In the genomic region with DNA sequence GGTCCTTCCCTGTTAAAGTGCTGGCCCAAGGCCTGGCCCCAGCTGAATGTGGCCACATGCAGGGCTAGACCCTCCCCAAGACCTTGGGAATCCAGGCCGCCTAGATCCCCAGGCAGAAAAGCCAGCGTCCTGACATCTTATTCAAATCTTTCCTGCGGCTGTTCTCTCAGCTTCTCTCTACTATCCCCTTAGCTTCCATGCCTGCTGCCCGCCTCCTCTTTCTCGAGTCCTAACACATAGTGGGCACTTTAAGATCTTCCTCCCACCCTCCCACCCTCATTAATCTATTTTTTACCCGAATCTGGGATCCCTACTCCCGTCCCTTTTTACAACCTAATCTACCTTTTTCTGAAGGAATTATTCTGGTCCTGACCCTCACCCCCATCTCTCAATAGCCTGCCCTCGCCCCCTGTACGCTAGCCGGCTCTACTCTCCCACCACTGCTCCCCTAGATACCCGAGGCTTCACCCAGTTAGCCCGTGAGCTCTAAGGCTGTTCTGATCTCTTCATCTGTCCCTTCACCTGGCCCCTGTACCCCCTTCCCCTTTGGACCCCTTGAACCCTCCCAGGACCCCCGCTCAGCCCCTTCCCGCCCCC, we compare ENCODE assay signal across 8 cellular contexts. TPM values are rescaled to one million over a fixed set of nuclear protein-coding genes. Genes with fewer than 3 reads are reported as not detected.
DNase-seq lines count a peak whose midpoint lies in the region; ATAC-seq and TF ChIP-seq lines count a peak whose summit lies in the region.

A gene with protein sequence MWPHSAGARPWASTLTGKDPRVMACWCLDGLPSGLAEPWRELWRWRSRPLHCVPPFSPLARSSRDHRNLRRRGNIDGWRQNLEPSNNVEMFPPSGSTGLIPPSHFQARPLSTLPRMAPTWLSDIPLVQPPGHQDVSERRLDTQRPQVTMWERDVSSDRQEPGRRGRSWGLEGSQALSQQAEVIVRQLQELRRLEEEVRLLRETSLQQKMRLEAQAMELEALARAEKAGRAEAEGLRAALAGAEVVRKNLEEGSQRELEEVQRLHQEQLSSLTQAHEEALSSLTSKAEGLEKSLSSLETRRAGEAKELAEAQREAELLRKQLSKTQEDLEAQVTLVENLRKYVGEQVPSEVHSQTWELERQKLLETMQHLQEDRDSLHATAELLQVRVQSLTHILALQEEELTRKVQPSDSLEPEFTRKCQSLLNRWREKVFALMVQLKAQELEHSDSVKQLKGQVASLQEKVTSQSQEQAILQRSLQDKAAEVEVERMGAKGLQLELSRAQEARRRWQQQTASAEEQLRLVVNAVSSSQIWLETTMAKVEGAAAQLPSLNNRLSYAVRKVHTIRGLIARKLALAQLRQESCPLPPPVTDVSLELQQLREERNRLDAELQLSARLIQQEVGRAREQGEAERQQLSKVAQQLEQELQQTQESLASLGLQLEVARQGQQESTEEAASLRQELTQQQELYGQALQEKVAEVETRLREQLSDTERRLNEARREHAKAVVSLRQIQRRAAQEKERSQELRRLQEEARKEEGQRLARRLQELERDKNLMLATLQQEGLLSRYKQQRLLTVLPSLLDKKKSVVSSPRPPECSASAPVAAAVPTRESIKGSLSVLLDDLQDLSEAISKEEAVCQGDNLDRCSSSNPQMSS (minus strand): TSS at position 260 of the 597 bp plus-strand sequence. CDS start 202 bp downstream, at position 58.

- POLR2A ChIA-PET in AG04450 (lab: Yijun Ruan, JAX) = interaction anchor here (1.0 kb wide), 1 partner anchor 19 kb away, joined by 4 read pairs; a partner anchor contains a TSS
- POLR2A ChIA-PET in HEK293T (lab: Yijun Ruan, JAX) = interaction anchor here (0.9 to 2.4 kb wide), 12 partner anchors 8 to 240 kb away, joined by 3 to 14 read pairs (median 5); a partner anchor contains a TSS

- H3K9me3 ChIP-seq in AG04450 (ENCODE audit: control insufficient read depth, insufficient read depth, low read length) = no peaks in the 10 kb centered on the region
- no peaks in the 10 kb centered on the region for H3K9me3 ChIP-seq in ascending aorta

- ATAC-seq in stimulated activated naive CD8-positive, alpha-beta T cell treated with anti-CD3 and anti-CD28 coated beads, Interleukin-15, Interleukin-2, amounts not matched to agents 100 U/mL and 50 U/mL, for 24 hours = peak; percentile 21

- no peak for TF ChIP-seq CTCF in AG04450 (IDR thresholded peaks at IDR 0.05; ENCODE audit: low read depth, low read length)
- no peak for TF ChIP-seq CTCF in ascending aorta (IDR thresholded peaks at IDR 0.05)

- peak within 1 kb of the TSS; percentile 82 for H3K4me3 ChIP-seq in AG04450 (ENCODE audit: low read depth, low read length)
- H3K4me3 ChIP-seq in ascending aorta = peak within 1 kb of the TSS; percentile 70 to 86

- H3K27me3 ChIP-seq in AG04450 (ENCODE audit: control insufficient read depth, insufficient read depth, low read length) (no peaks in the 10 kb centered on the region), ascending aorta (no peaks in the 10 kb centered on the region)

- peaks cover 0 to 5% of the 10 kb centered on the region in 2 donors for H3K36me3 ChIP-seq in ascending aorta

- intact Hi-C loops in ascending aorta (cut with DNase I) = loop anchor here (1.0 kb wide), 3 partner anchors 20 to 115 kb away; a partner anchor contains a TSS

- DNase-seq in AG04450 (ENCODE audit: low read depth, low spot score) (no peak), HEK293T (ENCODE audit: extremely low spot score) (peak; percentile 20), ascending aorta (ENCODE audit: low spot score in 2 of 2) (no peak), iPS-NIHi7 (ENCODE audit: extremely low spot score) (peak; percentile 26), CD1c-positive myeloid dendritic cell (ENCODE audit: extremely low spot score) (no peak), hypothalamus (lab: John Stamatoyannopoulos, UW) (no peak), glomerular visceral epithelial cell (ENCODE audit: extremely low spot score) (no peak)
- no peak for DNase-seq in stimulated activated naive CD8-positive, alpha-beta T cell treated with anti-CD3 and anti-CD28 coated beads, Interleukin-15, Interleukin-2, amounts not matched to agents 100 U/mL and 50 U/mL, for 24 hours

- CTCF ChIA-PET in AG04450 (lab: Charles Lee) = interaction anchor here (0.6 to 3.2 kb wide), 4 partner anchors 21 to 209 kb away, joined by 3 to 12 read pairs (median 4); no protein-coding TSS in a partner anchor
- CTCF ChIA-PET in HEK293T (lab: Yijun Ruan, JAX) = no interaction called here

- peaks cover 0 to 17% of the 10 kb centered on the region in 2 donors for H3K4me1 ChIP-seq in ascending aorta

- H3K27ac ChIP-seq in AG04450 (ENCODE audit: low read depth, low read length) (peak within 1 kb of the TSS; percentile 47), ascending aorta (peak within 1 kb of the TSS; percentile 53 to 70)

TF ChIP-seq in HEK293T, 16 proteins besides CTCF, POLR2A, EP300 and RAD21:
- no peak for TF ChIP-seq HDGF (IDR thresholded peaks at IDR 0.05; ENCODE audit: borderline replicate concordance)
- TF ChIP-seq ARNT (IDR thresholded peaks at IDR 0.05) = no peak
- no peak for TF ChIP-seq ELF4 (IDR thresholded peaks at IDR 0.05)
- TF ChIP-seq SUZ12 (IDR thresholded peaks at IDR 0.05) = no peak

RNA-seq across cellular contexts. Expression of the gene that starts here (rescaled TPM):
- 10.4 TPM in 2 replicates for polyA plus RNA-seq in AG04450 (2011; rRNA removed)
- polyA minus RNA-seq in AG04450 (2011; rRNA and poly(A)+ RNA removed) = 6.3 and 9.7 TPM in 2 replicates
- 14.7 TPM for total RNA-seq in ascending aorta

Comparison
In these comparisons a context has a peak if more than half of its experiments do, and no peak if none do; other contexts are left out.
1. DNase-seq: peak in HEK293T (single experiment) and iPS-NIHi7 (single experiment); none in AG04450 (single experiment), ascending aorta (0 of 2), stimulated activated naive CD8-positive, alpha-beta T cell treated with anti-CD3 and anti-CD28 coated beads, Interleukin-15, Interleukin-2, amounts not matched to agents 100 U/mL and 50 U/mL, for 24 hours (single experiment), CD1c-positive myeloid dendritic cell (single experiment), hypothalamus (0 of 51) and glomerular visceral epithelial cell (single experiment).